9 cellular contexts compared by ENCODE assay signal in the genomic region with DNA sequence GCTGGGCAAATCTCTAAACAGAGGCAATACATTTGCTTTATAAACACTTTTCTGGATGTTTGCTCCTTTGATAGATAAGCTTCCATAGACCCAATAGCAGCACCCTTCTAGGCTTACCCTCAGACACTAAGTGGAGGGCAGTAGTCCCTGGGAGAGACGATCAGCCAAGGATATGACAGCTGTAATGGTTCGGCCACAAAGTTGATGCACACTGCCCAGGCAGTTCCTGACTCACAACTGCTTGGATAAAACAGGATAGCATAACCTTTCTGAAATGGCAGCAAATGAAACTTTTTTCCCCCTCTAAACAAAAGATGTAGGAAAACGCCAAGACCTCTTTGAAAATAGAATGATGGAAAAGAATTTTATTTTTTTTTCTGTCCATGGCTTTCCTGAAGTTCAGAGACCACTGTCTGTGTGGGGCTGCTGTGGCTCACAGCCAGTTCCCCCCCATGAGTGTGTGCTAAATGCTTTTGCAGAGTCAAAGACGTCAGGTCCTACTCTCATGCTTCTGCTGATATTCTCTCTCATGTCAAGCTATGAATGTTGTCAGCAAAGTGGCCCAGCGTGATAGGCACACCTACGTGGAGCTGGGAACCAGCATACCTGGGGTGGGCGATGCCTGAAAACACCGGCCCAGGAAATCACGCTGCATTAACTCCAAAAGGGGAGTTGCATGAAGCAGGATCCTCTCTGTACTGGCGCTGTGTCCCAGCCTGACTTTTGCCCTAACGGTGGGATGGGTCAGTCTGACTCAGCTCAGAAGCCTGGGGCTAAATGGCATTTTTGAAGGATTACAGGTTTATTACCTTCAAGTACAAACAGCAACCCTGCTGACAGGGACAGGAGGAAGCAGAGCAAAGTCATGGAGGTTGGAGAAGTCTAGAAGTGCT. TPM values are rescaled to one million over a fixed set of nuclear protein-coding genes. Genes with fewer than 3 reads are reported as not detected.
A peak's percentile ranks its signal among the peaks of the same experiment; 100 is the strongest.
DNase-seq lines count a peak whose midpoint lies in the region; ATAC-seq and TF ChIP-seq lines count a peak whose summit lies in the region.
"Had no signal": no experiment of that assay in that cellular context is flagged by ENCODE, and none has a peak within 500 bp of the region (broad histone marks: within the 10 kb centered on the region; RNA-seq: fewer than 3 reads in every experiment).

No MANE protein-coding gene starts in this region.

- H3K4me3 ChIP-seq in PC-3 (ENCODE audit: low read length) (peak overlapping the region; percentile 39), neuronal stem cell (ENCODE audit: low read length in 2 of 2) (no peak overlapping the region)

- H3K4me1 ChIP-seq in PC-3 (ENCODE audit: insufficient read depth, low read length) (peaks cover 85% of the 10 kb centered on the region), neuronal stem cell (ENCODE audit: control insufficient read depth in 2 of 2, insufficient read depth in 1 of 2, low read depth in 1 of 2, low read length in 2 of 2) (no peaks in the 10 kb centered on the region)

- no peak overlapping the region for H2AK5ac ChIP-seq in neuronal stem cell (ENCODE audit: low read depth, low read length)

- H3F3A ChIP-seq in PC-3 (ENCODE audit: low read length, unreplicated experiment) = peaks cover 22% of the 10 kb centered on the region

- no peak overlapping the region for H3K4ac ChIP-seq in neuronal stem cell (ENCODE audit: low read length)

- peaks cover 25% of the 10 kb centered on the region for H3K79me2 ChIP-seq in PC-3 (ENCODE audit: low read length)

- H3K14ac ChIP-seq in neuronal stem cell (ENCODE audit: low read length) = no peak overlapping the region

- H4K91ac ChIP-seq in neuronal stem cell (ENCODE audit: low read depth, low read length, poor library complexity) = no peak overlapping the region

- no peak overlapping the region for H4K8ac ChIP-seq in neuronal stem cell (ENCODE audit: low read depth, low read length)

- no peak overlapping the region for H3K18ac ChIP-seq in neuronal stem cell (ENCODE audit: low read length)

- intact Hi-C loops in PC-3 (cut with micrococcal nuclease) = loop anchor here (1.0 to 10.0 kb wide), 3 partner anchors 9 to 442 kb away; a partner anchor contains a TSS
- intact Hi-C loops in posterior cingulate gyrus (cut with DNase I) = no loop called here

- H3K27me3 ChIP-seq in PC-3 (ENCODE audit: low read length) (no peaks in the 10 kb centered on the region), neuronal stem cell (ENCODE audit: control insufficient read depth in 3 of 3, insufficient read depth in 3 of 3, low read depth in 1 of 3, low read length in 3 of 3) (no peaks in the 10 kb centered on the region)

- H2BK120ac ChIP-seq in neuronal stem cell (ENCODE audit: low read depth, low read length) = no peak overlapping the region

- no peaks in the 10 kb centered on the region for H3K79me1 ChIP-seq in neuronal stem cell (ENCODE audit: low read depth, low read length)

- H2BK15ac ChIP-seq in neuronal stem cell (ENCODE audit: low read length) = no peak overlapping the region

- no peaks in the 10 kb centered on the region for H4K20me1 ChIP-seq in PC-3 (ENCODE audit: low read length)

- H3K9me2 ChIP-seq in PC-3 (replicated peaks; ENCODE audit: low read length) = no peaks in the 10 kb centered on the region

- CTCF ChIA-PET in PC-3 (lab: Charles Lee) = interaction anchor here (0.6 to 1.6 kb wide), 7 partner anchors 12 to 321 kb away, joined by 3 to 15 read pairs (median 3); no protein-coding TSS in a partner anchor

- no peak for TF ChIP-seq CTCF in PC-3 (conservative IDR thresholded peaks at IDR 0.05; ENCODE audit: low read depth, low read length)

- H3K9me3 ChIP-seq in PC-3 (ENCODE audit: low read length) (no peaks in the 10 kb centered on the region), neuronal stem cell (replicated peaks in 1 of 2; ENCODE audit: control insufficient read depth in 2 of 2, insufficient read depth in 1 of 2, low read depth in 1 of 2, low read length in 2 of 2) (no peaks in the 10 kb centered on the region)

- H2BK5ac ChIP-seq in neuronal stem cell (ENCODE audit: low read length) = no peak overlapping the region

- peak overlapping the region; percentile 91 for H3K9ac ChIP-seq in PC-3 (ENCODE audit: low read length)
- H3K9ac ChIP-seq in neuronal stem cell (ENCODE audit: low read depth, low read length, poor library complexity) = no peak overlapping the region

- H2AFZ ChIP-seq in PC-3 (ENCODE audit: low read length) = no peak overlapping the region
- H2AFZ ChIP-seq in neuronal stem cell (ENCODE audit: low read length) = no peak overlapping the region

- H3K4me2 ChIP-seq in PC-3 (ENCODE audit: low read length) (peak overlapping the region; percentile 85), neuronal stem cell (ENCODE audit: insufficient read depth, low read length, poor library complexity, severe bottlenecking) (no peak overlapping the region)

- H2BK12ac ChIP-seq in neuronal stem cell (ENCODE audit: low read length) = no peak overlapping the region

- no CpG with 5 or more reads among the region's 11 CpGs for WGBS in neuronal stem cell (ENCODE audit: extremely low coverage in 2 of 2, insufficient read length in 2 of 2, insufficient replicate concordance in 1 of 2), 2 donors

- peak overlapping the region; percentile 6 for H3K23ac ChIP-seq in neuronal stem cell (ENCODE audit: low read depth, low read length, poor library complexity)

- ATAC-seq in PC-3 (peak; percentile 77), GM18870 (IDR thresholded peaks at IDR 0.05; ENCODE audit: unreplicated experiment) (no peak)

- peak; percentile 87 for DNase-seq in ELF-1 (ENCODE audit: low read depth, low spot score)
- peak; percentile 100 for DNase-seq in PC-3
- DNase-seq in epithelial cell of prostate (ENCODE audit: low read depth, low spot score) = peak; percentile 93
- DNase-seq in neuronal stem cell (ENCODE audit: low spot score) = no peak
- no peak for DNase-seq in activated T-cell treated with anti-CD3 and anti-CD28 coated beads for 4 hours
- DNase-seq in stimulated activated CD8-positive, alpha-beta memory T cell treated with anti-CD3 and anti-CD28 coated beads, Interleukin-4, amount 100 ng/mL, for 48 hours = no peak
- DNase-seq in posterior cingulate gyrus = no peak
- DNase-seq: NCI-H2171 had no signal

- POLR2A ChIA-PET in PC-3 (lab: Charles Lee; ENCODE audit: unreplicated experiment) = interaction anchor here (0.6 to 1.4 kb wide), 5 partner anchors 11 to 646 kb away, joined by 3 to 7 read pairs (median 4); no protein-coding TSS in a partner anchor

- H3K36me3 ChIP-seq in PC-3 (ENCODE audit: low read depth, low read length) = peaks cover 11% of the 10 kb centered on the region
- H3K36me3 ChIP-seq in neuronal stem cell (replicated peaks in 1 of 2; ENCODE audit: control insufficient read depth in 2 of 2, insufficient read depth in 2 of 2, low read length in 2 of 2) = peaks cover 14 to 47% of the 10 kb centered on the region in 2 donors

- TSS peak; percentile 76 for BruUV-seq in PC-3 (replicated peaks; lab: Mats Ljungman, UMichigan)

- peak overlapping the region; percentile 98 for H3K27ac ChIP-seq in PC-3 (ENCODE audit: low read length)
- H3K27ac ChIP-seq in epithelial cell of prostate = peak overlapping the region; percentile 98
- no peak overlapping the region for H3K27ac ChIP-seq in neuronal stem cell (replicated peaks; ENCODE audit: low read length)

RNA-seq across cellular contexts. Expression of a gene that starts 8.8 kb away (rescaled TPM):
- total RNA-seq in PC-3 (2014; rRNA removed) = 72.2 and 82.1 TPM in 2 replicates
- polyA plus RNA-seq in neuronal stem cell (2013, experiment 1 of 2) = 29.3 TPM
- polyA plus RNA-seq in neuronal stem cell (2013, experiment 2 of 2) = 29.5 TPM

RNA-seq across cellular contexts. Expression of a gene that starts 31.7 kb away (rescaled TPM):
- 1.2 and 2.8 TPM in 2 replicates for total RNA-seq in PC-3 (2014; rRNA removed)
- 1.2 TPM for polyA plus RNA-seq in neuronal stem cell (2013, experiment 1 of 2)
- 1.3 TPM for polyA plus RNA-seq in neuronal stem cell (2013, experiment 2 of 2)

RNA-seq across cellular contexts. Expression of a gene that starts 53.3 kb away (rescaled TPM):
- total RNA-seq in PC-3 (2014; rRNA removed) = not detected in 2 replicates
- 2.2 TPM for polyA plus RNA-seq in neuronal stem cell (2013, experiment 1 of 2)
- polyA plus RNA-seq in neuronal stem cell (2013, experiment 2 of 2) = 2.8 TPM

Comparison
In these comparisons a context has a peak if more than half of its experiments do, and no peak if none do; other contexts are left out.
1. DNase-seq: peak in ELF-1 (single experiment), PC-3 (single experiment) and epithelial cell of prostate (single experiment); none in neuronal stem cell (single experiment), activated T-cell treated with anti-CD3 and anti-CD28 coated beads for 4 hours (single experiment), stimulated activated CD8-positive, alpha-beta memory T cell treated with anti-CD3 and anti-CD28 coated beads, Interleukin-4, amount 100 ng/mL, for 48 hours (single experiment) and posterior cingulate gyrus (0 of 10).